Comparison of ENCODE assay signal across 39 cellular contexts in the genomic region with DNA sequence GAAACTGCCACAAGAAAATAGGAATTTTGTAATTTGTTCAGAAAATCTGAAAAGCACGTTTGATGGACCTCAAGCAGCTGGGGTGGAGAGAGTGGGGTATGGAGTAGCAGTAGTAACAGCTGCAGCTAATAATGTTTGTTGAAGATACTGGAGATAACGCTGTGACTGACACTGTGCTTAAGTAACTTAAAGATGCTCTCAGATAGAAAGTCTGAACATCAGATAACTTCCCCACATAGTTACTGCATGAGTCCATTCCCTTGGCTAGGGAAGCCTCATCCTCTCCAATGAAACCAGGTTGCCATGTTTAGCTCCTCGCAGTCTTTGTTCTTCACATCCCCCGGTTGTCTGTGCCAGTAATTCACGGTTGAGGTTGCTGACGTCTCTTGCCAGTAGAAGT. TPM values are rescaled to one million over a fixed set of nuclear protein-coding genes. Genes with fewer than 3 reads are reported as not detected.
"Had no signal": no experiment of that assay in that cellular context is flagged by ENCODE, and none has a peak within 500 bp of the region (broad histone marks: within the 10 kb centered on the region; RNA-seq: fewer than 3 reads in every experiment).

No MANE protein-coding gene starts in this region.

- H3K4me3 ChIP-seq: ascending aorta, breast epithelium, cardiac muscle cell, colonic mucosa, esophagus squamous epithelium, gastroesophageal sphincter had no signal

- H3K4me1 Mint-ChIP-seq: activated CD4-positive, alpha-beta T cell treated with anti-CD3 and anti-CD28 coated beads for 36 hours; activated CD4-positive, alpha-beta T cell treated with anti-CD3 and anti-CD28 coated beads, Interleukin-2, amount 10 ng/mL, durations not matched to agents 24 days and 14 days; activated CD8-positive, alpha-beta memory T cell treated with anti-CD3 and anti-CD28 coated beads, Interleukin-2, amount 10 ng/mL, durations not matched to agents 7 days and 5 days; activated naive CD8-positive, alpha-beta T cell treated with anti-CD3 and anti-CD28 coated beads, Interleukin-2, amount 10 ng/mL, durations not matched to agents 7 days and 5 days; T-helper 17 cell had no signal

- H3K27ac Mint-ChIP-seq: activated CD4-positive, alpha-beta memory T cell treated with anti-CD3 and anti-CD28 coated beads for 36 hours; activated CD4-positive, alpha-beta T cell treated with anti-CD3 and anti-CD28 coated beads for 36 hours; activated CD4-positive, alpha-beta T cell treated with anti-CD3 and anti-CD28 coated beads, Interleukin-2, amount 10 ng/mL, durations not matched to agents 24 days and 14 days; activated CD8-positive, alpha-beta memory T cell treated with anti-CD3 and anti-CD28 coated beads, Interleukin-2, amount 10 ng/mL, durations not matched to agents 7 days and 5 days; activated CD8-positive, alpha-beta T cell treated with anti-CD3 and anti-CD28 coated beads, Interleukin-2, amount 10 ng/mL, durations not matched to agents 7 days and 5 days; activated naive CD4-positive, alpha-beta T cell treated with anti-CD3 and anti-CD28 coated beads for 36 hours; activated naive CD4-positive, alpha-beta T cell treated with anti-CD3 and anti-CD28 coated beads, Interleukin-2, amount 50 U/mL, for 72 hours; activated naive CD8-positive, alpha-beta T cell treated with anti-CD3 and anti-CD28 coated beads, Interleukin-2, amount 10 ng/mL, durations not matched to agents 7 days and 5 days; activated T-helper 1 cell treated with anti-CD3 and anti-CD28 coated beads, Interleukin-12 subunit alpha, Interleukin-12 subunit beta, Interleukin-2, Interleukin-4 antibody, amounts not matched to agents 30 ng/mL and 10 ng/mL and 1 ng/mL, durations not matched to agents 14 hours and 24 hours and 36 hours; activated T-helper 2 cell treated with anti-CD3 and anti-CD28 coated beads, Interferon-gamma antibody, Interleukin-2, Interleukin-4, amounts not matched to agents 10 μg/mL and 5 μg/mL and 100 μg/mL, durations not matched to agents 14 hours and 24 hours and 36 hours; T-helper 17 cell; T-helper 2 cell treated with Interferon-gamma antibody and Interleukin-4, amounts not matched to agents 5 μg/mL and 100 μg/mL, for 36 hours had no signal

- H3K9me3 ChIP-seq: ascending aorta, breast epithelium, colonic mucosa, esophagus squamous epithelium, gastroesophageal sphincter had no signal

- H3K27me3 Mint-ChIP-seq: activated CD4-positive, alpha-beta memory T cell treated with anti-CD3 and anti-CD28 coated beads for 36 hours; activated CD4-positive, alpha-beta T cell treated with anti-CD3 and anti-CD28 coated beads for 36 hours; activated CD4-positive, alpha-beta T cell treated with anti-CD3 and anti-CD28 coated beads, Interleukin-2, amount 10 ng/mL, durations not matched to agents 24 days and 14 days; activated CD8-positive, alpha-beta memory T cell treated with anti-CD3 and anti-CD28 coated beads, Interleukin-2, amount 10 ng/mL, durations not matched to agents 7 days and 5 days; activated naive CD8-positive, alpha-beta T cell treated with anti-CD3 and anti-CD28 coated beads, Interleukin-2, amount 10 ng/mL, durations not matched to agents 7 days and 5 days; brain; T-helper 17 cell had no signal

- ATAC-seq: activated CD4-positive, alpha-beta T cell treated with anti-CD3 and anti-CD28 coated beads for 36 hours; activated CD8-positive, alpha-beta memory T cell treated with anti-CD3 and anti-CD28 coated beads, Interleukin-2, amount 10 ng/mL, durations not matched to agents 7 days and 5 days; activated CD8-positive, alpha-beta T cell treated with anti-CD3 and anti-CD28 coated beads, Interleukin-2, amount 10 ng/mL, durations not matched to agents 7 days and 5 days; activated naive CD4-positive, alpha-beta T cell treated with anti-CD3 and anti-CD28 coated beads, Interleukin-2, amount 50 U/mL, for 72 hours; gastroesophageal sphincter; T-helper 17 cell had no signal

- H3K9me3 Mint-ChIP-seq: activated CD4-positive, alpha-beta memory T cell treated with anti-CD3 and anti-CD28 coated beads for 36 hours; activated CD4-positive, alpha-beta T cell treated with anti-CD3 and anti-CD28 coated beads, Interleukin-2, amount 10 ng/mL, durations not matched to agents 24 days and 14 days; activated naive CD4-positive, alpha-beta T cell treated with anti-CD3 and anti-CD28 coated beads for 36 hours; activated naive CD8-positive, alpha-beta T cell treated with anti-CD3 and anti-CD28 coated beads, Interleukin-2, amount 10 ng/mL, durations not matched to agents 7 days and 5 days; activated T-helper 1 cell treated with anti-CD3 and anti-CD28 coated beads, Interleukin-12 subunit alpha, Interleukin-12 subunit beta, Interleukin-2, Interleukin-4 antibody, amounts not matched to agents 30 ng/mL and 10 ng/mL and 1 ng/mL, durations not matched to agents 14 hours and 24 hours and 36 hours; activated T-helper 2 cell treated with anti-CD3 and anti-CD28 coated beads, Interferon-gamma antibody, Interleukin-2, Interleukin-4, amounts not matched to agents 10 μg/mL and 5 μg/mL and 100 μg/mL, durations not matched to agents 14 hours and 24 hours and 36 hours; brain; T-helper 2 cell treated with Interferon-gamma antibody and Interleukin-4, amounts not matched to agents 5 μg/mL and 100 μg/mL, for 36 hours had no signal

- H3K36me3 Mint-ChIP-seq: activated CD4-positive, alpha-beta memory T cell treated with anti-CD3 and anti-CD28 coated beads for 36 hours; activated CD8-positive, alpha-beta memory T cell treated with anti-CD3 and anti-CD28 coated beads, Interleukin-2, amount 10 ng/mL, durations not matched to agents 7 days and 5 days; activated naive CD4-positive, alpha-beta T cell treated with anti-CD3 and anti-CD28 coated beads, Interleukin-2, amount 50 U/mL, for 72 hours; activated naive CD8-positive, alpha-beta T cell treated with anti-CD3 and anti-CD28 coated beads, Interleukin-2, amount 10 ng/mL, durations not matched to agents 7 days and 5 days had no signal

- H3K27me3 ChIP-seq: ascending aorta, breast epithelium, cardiac muscle cell, colonic mucosa, esophagus squamous epithelium, gastroesophageal sphincter had no signal

- H3K36me3 ChIP-seq: ascending aorta, breast epithelium, cardiac muscle cell, colonic mucosa, esophagus squamous epithelium, gastroesophageal sphincter, WERI-Rb-1 had no signal

- H3K4me1 ChIP-seq: ascending aorta, breast epithelium, colonic mucosa, esophagus squamous epithelium, gastroesophageal sphincter had no signal

- H3K27ac ChIP-seq: ascending aorta, breast epithelium, cardiac muscle cell, colonic mucosa, epithelial cell of prostate, esophagus squamous epithelium, gastroesophageal sphincter, WERI-Rb-1 had no signal

- DNase-seq: activated CD4-positive, alpha-beta memory T cell treated with anti-CD3 and anti-CD28 coated beads for 36 hours; activated CD4-positive, alpha-beta T cell treated with anti-CD3 and anti-CD28 coated beads for 36 hours; activated CD4-positive, alpha-beta T cell treated with anti-CD3 and anti-CD28 coated beads, Interleukin-2, amount 10 ng/mL, durations not matched to agents 24 days and 14 days; activated CD4-positive, CD25-positive, alpha-beta regulatory T cell; activated CD4-positive, CD25-positive, alpha-beta regulatory T cell treated with anti-CD3 and anti-CD28 coated beads, Interleukin-2, amount 50 U/mL, for 72 hours; activated CD8-positive, alpha-beta memory T cell treated with anti-CD3 and anti-CD28 coated beads, Interleukin-2, amount 10 ng/mL, durations not matched to agents 7 days and 5 days; activated CD8-positive, alpha-beta memory T cell treated with anti-CD3 and anti-CD28 coated beads, Interleukin-2, amount 50 U/mL, for 4 hours; activated CD8-positive, alpha-beta T cell treated with anti-CD3 and anti-CD28 coated beads, Interleukin-2, amount 10 ng/mL, durations not matched to agents 7 days and 5 days; activated effector memory CD4-positive, alpha-beta T cell treated with anti-CD3 and anti-CD28 coated beads, Interleukin-2, amount 50 U/mL, for 16 hours; activated naive CD4-positive, alpha-beta T cell treated with anti-CD3 and anti-CD28 coated beads for 36 hours; activated naive CD8-positive, alpha-beta T cell treated with anti-CD3 and anti-CD28 coated beads, Interleukin-2, amount 10 ng/mL, durations not matched to agents 7 days and 5 days; activated T-cell treated with anti-CD3 and anti-CD28 coated beads, Interleukin-2, amount 50 U/mL, for 1 hour; activated T-cell treated with anti-CD3 and anti-CD28 coated beads, Interleukin-2, amount 50 U/mL, for 48 hours; central memory CD4-positive, alpha-beta T cell; cerebellar nuclear complex; colonic mucosa; effector CD8-positive, alpha-beta T cell; esophagus squamous epithelium; foreskin melanocyte; T-helper 1 cell; T-helper 17 cell; T1000; WERI-Rb-1 had no signal

- H3K4me3 Mint-ChIP-seq: activated CD4-positive, alpha-beta memory T cell treated with anti-CD3 and anti-CD28 coated beads for 36 hours; activated CD4-positive, alpha-beta T cell treated with anti-CD3 and anti-CD28 coated beads for 36 hours; activated CD4-positive, alpha-beta T cell treated with anti-CD3 and anti-CD28 coated beads, Interleukin-2, amount 10 ng/mL, durations not matched to agents 24 days and 14 days; activated CD8-positive, alpha-beta memory T cell treated with anti-CD3 and anti-CD28 coated beads, Interleukin-2, amount 10 ng/mL, durations not matched to agents 7 days and 5 days; activated CD8-positive, alpha-beta T cell treated with anti-CD3 and anti-CD28 coated beads, Interleukin-2, amount 10 ng/mL, durations not matched to agents 7 days and 5 days; activated naive CD4-positive, alpha-beta T cell treated with anti-CD3 and anti-CD28 coated beads for 36 hours; activated naive CD8-positive, alpha-beta T cell treated with anti-CD3 and anti-CD28 coated beads, Interleukin-2, amount 10 ng/mL, durations not matched to agents 7 days and 5 days; activated T-helper 1 cell treated with anti-CD3 and anti-CD28 coated beads, Interleukin-12 subunit alpha, Interleukin-12 subunit beta, Interleukin-2, Interleukin-4 antibody, amounts not matched to agents 30 ng/mL and 10 ng/mL and 1 ng/mL, durations not matched to agents 14 hours and 24 hours and 36 hours; brain; T-helper 17 cell; T-helper 2 cell treated with Interferon-gamma antibody and Interleukin-4, amounts not matched to agents 5 μg/mL and 100 μg/mL, for 36 hours had no signal

RNA-seq across cellular contexts. Expression of gene RMST, which starts 24.9 kb away (rescaled TPM):
- total RNA-seq: activated CD4-positive, alpha-beta memory T cell treated with anti-CD3 and anti-CD28 coated beads for 36 hours; activated CD4-positive, alpha-beta T cell treated with anti-CD3 and anti-CD28 coated beads for 36 hours; activated CD4-positive, alpha-beta T cell treated with anti-CD3 and anti-CD28 coated beads, Interleukin-2, amount 10 ng/mL, durations not matched to agents 24 days and 14 days; activated CD8-positive, alpha-beta memory T cell treated with anti-CD3 and anti-CD28 coated beads for 36 hours; activated CD8-positive, alpha-beta memory T cell treated with anti-CD3 and anti-CD28 coated beads, Interleukin-2, amount 10 ng/mL, durations not matched to agents 7 days and 5 days; activated CD8-positive, alpha-beta T cell treated with anti-CD3 and anti-CD28 coated beads, Interleukin-2, amount 10 ng/mL, durations not matched to agents 7 days and 5 days; activated naive CD4-positive, alpha-beta T cell treated with anti-CD3 and anti-CD28 coated beads for 36 hours; activated naive CD4-positive, alpha-beta T cell treated with anti-CD3 and anti-CD28 coated beads, Interleukin-2, amount 50 U/mL, for 72 hours; activated naive CD8-positive, alpha-beta T cell treated with anti-CD3 and anti-CD28 coated beads, Interleukin-2, amount 10 ng/mL, durations not matched to agents 7 days and 5 days; activated T-helper 1 cell treated with anti-CD3 and anti-CD28 coated beads, Interleukin-12 subunit alpha, Interleukin-12 subunit beta, Interleukin-2, Interleukin-4 antibody, amounts not matched to agents 30 ng/mL and 10 ng/mL and 1 ng/mL, durations not matched to agents 14 hours and 24 hours and 36 hours; activated T-helper 2 cell treated with anti-CD3 and anti-CD28 coated beads, Interferon-gamma antibody, Interleukin-2, Interleukin-4, amounts not matched to agents 10 μg/mL and 5 μg/mL and 100 μg/mL, durations not matched to agents 14 hours and 24 hours and 36 hours; dermis microvascular lymphatic vessel endothelial cell; endothelial cell of umbilical vein; fibroblast of lung; fibroblast of villous mesenchyme; glomerular endothelial cell; T-helper 17 cell had no signal
- polyA plus RNA-seq: endothelial cell of umbilical vein, fibroblast of lung had no signal
